ENCODE assay signal across 4 cellular contexts in the genomic region with DNA sequence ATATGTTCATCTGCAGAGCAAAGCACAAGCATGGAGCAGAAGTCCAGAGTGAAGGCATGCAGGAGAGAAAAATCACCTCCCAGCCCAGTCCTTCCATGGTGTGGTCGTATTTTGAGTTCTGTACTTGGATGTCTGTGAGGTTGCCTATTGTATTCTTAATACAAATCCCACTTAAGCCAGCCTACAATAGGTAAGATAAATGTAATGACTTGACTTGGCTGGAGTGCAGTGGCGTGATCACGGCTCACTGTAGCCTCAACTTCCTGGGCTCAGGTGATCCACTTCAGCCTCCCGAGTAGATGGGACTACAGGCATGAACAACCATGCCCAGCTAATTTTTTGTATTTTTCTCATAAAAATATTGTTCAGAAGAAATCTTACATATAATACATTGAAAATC. TPM values are rescaled to one million over a fixed set of nuclear protein-coding genes. Genes with fewer than 3 reads are reported as not detected.
"Had no signal": no experiment of that assay in that cellular context is flagged by ENCODE, and none has a peak within 500 bp of the region (broad histone marks: within the 10 kb centered on the region; RNA-seq: fewer than 3 reads in every experiment).

No MANE protein-coding gene starts in this region.

RNA-seq across cellular contexts. Expression of a gene that starts 6.8 kb away (rescaled TPM):
- total RNA-seq: GM23248, H4, H9, HFFc6 had no signal
- polyA plus RNA-seq: GM23248 had no signal

RNA-seq across cellular contexts. Expression of a gene that starts 31.3 kb away (rescaled TPM):
- total RNA-seq: GM23248, H4, HFFc6 had no signal
- polyA plus RNA-seq: GM23248 had no signal
